Comparison of ENCODE assay signal across 19 cellular contexts in genomic region chr3:73389104-73389809, GRCh38.
"Had no signal": no experiment of that assay in that cellular context is flagged by ENCODE, and none has a peak within 500 bp of the region (broad histone marks: within the 10 kb centered on the region; RNA-seq: fewer than 3 reads in every experiment).

No MANE protein-coding gene starts in this region.

- H3K9me3 Mint-ChIP-seq: activated CD4-positive, alpha-beta T cell treated with anti-CD3 and anti-CD28 coated beads, Interleukin-2, amount 10 ng/mL, durations not matched to agents 7 days and 5 days; activated T-cell treated with anti-CD3 and anti-CD28 coated beads, Interleukin-2, amount 50 U/mL, for 24 hours; activated T-helper 2 cell treated with anti-CD3 and anti-CD28 coated beads, Interferon-gamma antibody, Interleukin-2, Interleukin-4, amounts not matched to agents 10 μg/mL and 5 μg/mL and 100 μg/mL, durations not matched to agents 14 hours and 24 hours and 36 hours had no signal

- H3K27ac Mint-ChIP-seq: activated CD4-positive, alpha-beta T cell treated with anti-CD3 and anti-CD28 coated beads, Interleukin-2, amount 10 ng/mL, durations not matched to agents 7 days and 5 days; activated CD8-positive, alpha-beta T cell treated with anti-CD3 and anti-CD28 coated beads, Interleukin-2, amount 10 ng/mL, durations not matched to agents 7 days and 5 days; activated naive CD8-positive, alpha-beta T cell treated with anti-CD3 and anti-CD28 coated beads, Interleukin-2, amount 10 ng/mL, durations not matched to agents 7 days and 5 days; activated T-cell treated with anti-CD3 and anti-CD28 coated beads, Interleukin-2, amount 50 U/mL, for 24 hours; activated T-helper 2 cell treated with anti-CD3 and anti-CD28 coated beads, Interferon-gamma antibody, Interleukin-2, Interleukin-4, amounts not matched to agents 10 μg/mL and 5 μg/mL and 100 μg/mL, durations not matched to agents 14 hours and 24 hours and 36 hours; memory B cell; natural killer cell had no signal

- H3K4me1 Mint-ChIP-seq: activated CD4-positive, alpha-beta T cell treated with anti-CD3 and anti-CD28 coated beads, Interleukin-2, amount 10 ng/mL, durations not matched to agents 7 days and 5 days; activated naive CD8-positive, alpha-beta T cell treated with anti-CD3 and anti-CD28 coated beads, Interleukin-2, amount 10 ng/mL, durations not matched to agents 7 days and 5 days; central memory CD8-positive, alpha-beta T cell; memory B cell; natural killer cell had no signal

- H3K27me3 Mint-ChIP-seq: activated CD4-positive, alpha-beta T cell treated with anti-CD3 and anti-CD28 coated beads, Interleukin-2, amount 10 ng/mL, durations not matched to agents 7 days and 5 days; activated naive CD8-positive, alpha-beta T cell treated with anti-CD3 and anti-CD28 coated beads, Interleukin-2, amount 10 ng/mL, durations not matched to agents 7 days and 5 days; activated T-cell treated with anti-CD3 and anti-CD28 coated beads, Interleukin-2, amount 50 U/mL, for 24 hours; central memory CD8-positive, alpha-beta T cell; memory B cell had no signal

- ATAC-seq: activated CD8-positive, alpha-beta T cell treated with anti-CD3 and anti-CD28 coated beads, Interleukin-2, amount 10 ng/mL, durations not matched to agents 7 days and 5 days; natural killer cell; stimulated activated naive CD8-positive, alpha-beta T cell treated with anti-CD3 and anti-CD28 coated beads, Interleukin-15, Interleukin-2, amounts not matched to agents 100 U/mL and 50 U/mL, for 24 hours had no signal

- H3K4me3 Mint-ChIP-seq: activated CD4-positive, alpha-beta T cell treated with anti-CD3 and anti-CD28 coated beads, Interleukin-2, amount 10 ng/mL, durations not matched to agents 7 days and 5 days; activated CD8-positive, alpha-beta T cell treated with anti-CD3 and anti-CD28 coated beads, Interleukin-2, amount 10 ng/mL, durations not matched to agents 7 days and 5 days; activated naive CD8-positive, alpha-beta T cell treated with anti-CD3 and anti-CD28 coated beads, Interleukin-2, amount 10 ng/mL, durations not matched to agents 7 days and 5 days; activated T-cell treated with anti-CD3 and anti-CD28 coated beads, Interleukin-2, amount 50 U/mL, for 24 hours; central memory CD8-positive, alpha-beta T cell; memory B cell; natural killer cell had no signal

- H3K36me3 Mint-ChIP-seq: activated naive CD8-positive, alpha-beta T cell treated with anti-CD3 and anti-CD28 coated beads, Interleukin-2, amount 10 ng/mL, durations not matched to agents 7 days and 5 days; memory B cell; natural killer cell had no signal

- H3K36me3 ChIP-seq: colonic mucosa, ovary had no signal

- H3K27me3 ChIP-seq: colonic mucosa, ovary, SJCRH30 had no signal

- H3K27ac ChIP-seq: colonic mucosa, left ventricle myocardium inferior, ovary, SJCRH30 had no signal

- H3K9me3 ChIP-seq: colonic mucosa, left ventricle myocardium inferior, ovary had no signal

- H3K4me3 ChIP-seq: colonic mucosa, left ventricle myocardium inferior, ovary, SJCRH30 had no signal

- H3K4me1 ChIP-seq: colonic mucosa, left ventricle myocardium inferior, SJCRH30 had no signal

- DNase-seq: activated CD4-positive, alpha-beta T cell treated with anti-CD3 and anti-CD28 coated beads, Interleukin-2, amount 10 ng/mL, durations not matched to agents 7 days and 5 days; activated CD8-positive, alpha-beta T cell treated with anti-CD3 and anti-CD28 coated beads, Interleukin-2, amount 10 ng/mL, durations not matched to agents 7 days and 5 days; activated naive CD4-positive, alpha-beta T cell treated with Interleukin-2 at 50 U/mL for 16 hours; activated naive CD8-positive, alpha-beta T cell treated with anti-CD3 and anti-CD28 coated beads, Interleukin-2, amount 10 ng/mL, durations not matched to agents 7 days and 5 days; activated T-cell treated with anti-CD3 and anti-CD28 coated beads, Interleukin-2, amount 50 U/mL, for 24 hours; colonic mucosa; foreskin melanocyte; head of caudate nucleus; left ventricle myocardium inferior; natural killer cell; ovary; SJCRH30; stimulated activated CD4-positive, alpha-beta T cell treated with anti-CD3 and anti-CD28 coated beads, Interleukin-2, amount 100 ng/mL, for 24 hours; stimulated activated naive CD8-positive, alpha-beta T cell treated with anti-CD3 and anti-CD28 coated beads, Interleukin-15, Interleukin-2, amounts not matched to agents 100 U/mL and 50 U/mL, for 24 hours; T1000; trophoblast cell had no signal
